Comparison of ENCODE assay signal across 25 cellular contexts in genomic region chr11:105448703-105449079, GRCh38.
"Had no signal": no experiment of that assay in that cellular context is flagged by ENCODE, and none has a peak within 500 bp of the region (broad histone marks: within the 10 kb centered on the region; RNA-seq: fewer than 3 reads in every experiment).

No MANE protein-coding gene starts in this region.

- H3K4me1 Mint-ChIP-seq: activated CD4-positive, alpha-beta T cell treated with anti-CD3 and anti-CD28 coated beads, Interleukin-2, amount 10 ng/mL, durations not matched to agents 7 days and 5 days; T-helper 17 cell had no signal

- H3K27me3 Mint-ChIP-seq: activated CD4-positive, alpha-beta T cell treated with anti-CD3 and anti-CD28 coated beads, Interleukin-2, amount 10 ng/mL, durations not matched to agents 7 days and 5 days; activated CD8-positive, alpha-beta T cell treated with anti-CD3 and anti-CD28 coated beads for 36 hours had no signal

- H3K4me3 Mint-ChIP-seq: activated CD4-positive, alpha-beta T cell treated with anti-CD3 and anti-CD28 coated beads, Interleukin-2, amount 10 ng/mL, durations not matched to agents 7 days and 5 days; activated CD8-positive, alpha-beta T cell treated with anti-CD3 and anti-CD28 coated beads for 36 hours; T-helper 17 cell; WTC11 had no signal

- DNase-seq: activated CD4-positive, alpha-beta T cell treated with anti-CD3 and anti-CD28 coated beads, Interleukin-2, amount 10 ng/mL, durations not matched to agents 7 days and 5 days; activated CD4-positive, CD25-positive, alpha-beta regulatory T cell treated with anti-CD3 and anti-CD28 coated beads, Interleukin-2, amount 50 U/mL, for 72 hours; activated CD8-positive, alpha-beta memory T cell treated with anti-CD3 and anti-CD28 coated beads, Interleukin-2, amount 50 U/mL, for 4 hours; activated gamma-delta T cell treated with Interleukin-2 at 50 U/mL for 16 hours; activated naive CD4-positive, alpha-beta T cell treated with anti-CD3 and anti-CD28 coated beads, Interleukin-2, amount 50 U/mL, for 16 hours; activated T-cell treated with anti-CD3 and anti-CD28 coated beads, Interleukin-2, amount 50 U/mL, for 1 hour; amygdala; brain microvascular endothelial cell; IMR-90; Kasumi-1; KBM-7; NCI-H1105 treated with DMSO at 0.1 percent for 48 hours; NCI-H1436 treated with DMSO at 0.1 percent for 48 hours; NCI-H187; NCI-H2081; NCI-H446 treated with DMSO at 0.1 percent for 48 hours; NCI-H526; NCI-H774; OCI-M1; SHP77 treated with DMSO at 0.1 percent for 48 hours; T-helper 17 cell; T-helper 9 cell had no signal

- ATAC-seq: activated CD8-positive, alpha-beta T cell treated with anti-CD3 and anti-CD28 coated beads for 36 hours; T-helper 17 cell had no signal

- H3K36me3 Mint-ChIP-seq: WTC11 had no signal

- H3K27ac Mint-ChIP-seq: activated CD4-positive, alpha-beta T cell treated with anti-CD3 and anti-CD28 coated beads, Interleukin-2, amount 10 ng/mL, durations not matched to agents 7 days and 5 days; activated CD8-positive, alpha-beta T cell treated with anti-CD3 and anti-CD28 coated beads for 36 hours; activated T-helper 2 cell treated with anti-CD3 and anti-CD28 coated beads, Interferon-gamma antibody, Interleukin-2, Interleukin-4, amounts not matched to agents 10 μg/mL and 5 μg/mL and 100 μg/mL, durations not matched to agents 14 hours and 24 hours and 36 hours; T-helper 17 cell; WTC11 had no signal
